In the genomic region with DNA sequence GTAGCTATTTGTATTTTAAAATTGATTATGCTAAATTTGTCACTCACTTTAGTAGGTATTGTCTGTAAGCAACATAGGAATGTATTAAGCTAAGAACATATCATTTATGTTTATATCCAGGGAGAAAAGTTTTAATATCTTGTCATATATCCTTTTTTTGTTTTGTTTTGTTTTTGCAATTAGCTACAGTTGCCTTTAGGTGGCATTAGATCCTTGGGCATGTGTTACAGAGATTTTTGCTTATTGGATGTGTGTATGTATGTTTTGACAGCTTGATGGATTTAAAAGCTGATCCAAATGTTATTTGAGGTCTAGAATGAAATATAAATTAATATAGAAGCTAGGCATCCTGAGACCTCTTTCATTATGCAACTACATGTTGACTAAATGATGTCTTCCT, we compare ENCODE assay signal across 9 cellular contexts. TPM values are rescaled to one million over a fixed set of nuclear protein-coding genes. Genes with fewer than 3 reads are reported as not detected.
DNase-seq lines count a peak whose midpoint lies in the region; ATAC-seq, FAIRE-seq and TF ChIP-seq lines count a peak whose summit lies in the region.
"Had no signal": no experiment of that assay in that cellular context is flagged by ENCODE, and none has a peak within 500 bp of the region (broad histone marks: within the 10 kb centered on the region; RNA-seq: fewer than 3 reads in every experiment).

No MANE protein-coding gene starts in this region.

- no peak overlapping the region for H2AFZ ChIP-seq in GM12878 (ENCODE audit: control insufficient read depth, low read depth, low read length)

- H3K9ac ChIP-seq in GM12878 (ENCODE audit: control insufficient read depth, insufficient read depth, low read length), result no peak overlapping the region

- no peaks in the 10 kb centered on the region for H3K27me3 ChIP-seq in GM12878 (replicated peaks in 1 of 2; ENCODE audit: control insufficient read depth in 2 of 2, insufficient read depth in 2 of 2, low read length in 1 of 2)
- H3K27me3 ChIP-seq in lower lobe of right lung (ENCODE audit: low read depth), result no peaks in the 10 kb centered on the region
- H3K27me3 ChIP-seq: sigmoid colon had no signal

- no peak for TF ChIP-seq EP300 in GM12878 (IDR thresholded peaks at IDR 0.05; ENCODE audit: borderline replicate concordance in 1 of 2, control insufficient read depth in 1 of 2, low read depth in 2 of 2, low read length in 2 of 2)

- peaks cover 3% of the 10 kb centered on the region; the same call in 1 of the 2 replicates for H3K4me1 ChIP-seq in GM12878 (ENCODE audit: control insufficient read depth, insufficient read depth, low read length)
- no peaks in the 10 kb centered on the region for H3K4me1 ChIP-seq in lower lobe of right lung
- H3K4me1 ChIP-seq: sigmoid colon had no signal

- H3K79me2 ChIP-seq in GM12878 (ENCODE audit: control insufficient read depth, insufficient read depth, low read length), result no peaks in the 10 kb centered on the region

- intact Hi-C loops in GM12878 (cut with micrococcal nuclease; ENCODE audit: unreplicated experiment), result loop anchor here (1.0 kb wide), 2 partner anchors 61 to 341 kb away; no protein-coding TSS in a partner anchor
- intact Hi-C loops in lower lobe of right lung (cut with DNase I), result no loop called here

- SMC1A ChIA-PET in GM12878 (lab: Charles Lee; ENCODE audit: uncharacterized antibody, unreplicated experiment), result interaction anchor here (0.7 to 3.8 kb wide), 25 partner anchors 13 to 401 kb away, joined by 3 to 38 read pairs (median 4); no protein-coding TSS in a partner anchor

- CTCF ChIA-PET in GM12878 (lab: Yijun Ruan, JAX), result interaction anchor here (0.7 to 3.6 kb wide), 22 partner anchors 9 to 672 kb away, joined by 3 to 61 read pairs (median 4); no protein-coding TSS in a partner anchor

- RAD21 ChIA-PET in GM12878 (lab: Charles Lee; ENCODE audit: unreplicated experiment), result interaction anchor here (0.7 to 3.7 kb wide), 17 partner anchors 13 to 409 kb away, joined by 3 to 31 read pairs (median 3); no protein-coding TSS in a partner anchor

- ATAC-seq in GM12878, result 0 out of 3 replicates have a peak, but pooled peaks have one; percentile 46
- no peak for ATAC-seq in lower lobe of right lung
- no peak for ATAC-seq in GM18907 (IDR thresholded peaks at IDR 0.05; ENCODE audit: unreplicated experiment)
- ATAC-seq in HG03095 (IDR thresholded peaks at IDR 0.05; ENCODE audit: unreplicated experiment), result no peak

- no peak for TF ChIP-seq POLR2A in GM12878 (IDR thresholded peaks at IDR 0.05; ENCODE audit: low read depth, low read length)

- H3K4me2 ChIP-seq in GM12878 (ENCODE audit: control insufficient read depth, insufficient read depth), result no peak overlapping the region

- H3K4me3 ChIP-seq in HFF-Myc (replicated peaks; ENCODE audit: low read depth, low read length) (no peak overlapping the region), GM12878 (no peak overlapping the region), lower lobe of right lung (no peak overlapping the region)
- H3K4me3 ChIP-seq: sigmoid colon had no signal

- H3K36me3 ChIP-seq in GM12878 (ENCODE audit: control insufficient read depth in 2 of 2, insufficient read depth in 2 of 2, low read length in 1 of 2), result no peaks in the 10 kb centered on the region
- no peaks in the 10 kb centered on the region for H3K36me3 ChIP-seq in lower lobe of right lung
- H3K36me3 ChIP-seq: sigmoid colon had no signal

- peak; percentile 25 for FAIRE-seq in D721Med (lab: Jason Lieb, UNC)
- FAIRE-seq in GM12878 (lab: Jason Lieb, UNC), result peak; percentile 74

- H3K27ac ChIP-seq in GM12878 (ENCODE audit: control insufficient read depth, insufficient read depth), result no peak overlapping the region
- H3K27ac ChIP-seq in lower lobe of right lung, result no peak overlapping the region
- H3K27ac ChIP-seq: sigmoid colon had no signal

- POLR2A ChIA-PET in GM12878 (lab: Charles Lee), result interaction anchor here (0.5 to 1.0 kb wide), 2 partner anchors 42 to 400 kb away, joined by 3 to 4 read pairs; no protein-coding TSS in a partner anchor

- DNase-seq in D721Med (ENCODE audit: insufficient read length, low spot score) (no peak), HFF-Myc (ENCODE audit: extremely low read depth, low read depth) (no peak), GM12878 (ENCODE audit: low read depth, low spot score) (no peak), lower lobe of right lung (no peak), NCI-H2029 treated with DMSO at 0.1 percent for 48 hours (lab: John Stamatoyannopoulos, UW) (no peak), NOMO-1 treated with dmso at 0.1 percent for 144 hours (lab: John Stamatoyannopoulos, UW; ENCODE audit: unreplicated experiment) (no peak)
- DNase-seq: sigmoid colon had no signal

- TF ChIP-seq CTCF in D721Med (IDR thresholded peaks at IDR 0.05; ENCODE audit: insufficient read depth, missing control alignments) (peak; percentile 74), HFF-Myc (IDR thresholded peaks at IDR 0.05; ENCODE audit: low read depth, low read length, missing control alignments) (peak; percentile 49), GM12878 (IDR thresholded peaks at IDR 0.05 in 2 of 3, conservative IDR thresholded peaks at IDR 0.05 in 1 of 3; ENCODE audit: control insufficient read depth in 2 of 3, extremely low read depth in 1 of 3, insufficient read depth in 1 of 3, low read depth in 3 of 3, low read length in 3 of 3) (peak; percentile 45 to 59 (median 50); a peak in 5 of 6 replicates), lower lobe of right lung (IDR thresholded peaks at IDR 0.05) (peak; percentile 41)

- no peaks in the 10 kb centered on the region for H4K20me1 ChIP-seq in GM12878 (ENCODE audit: control insufficient read depth, insufficient read depth)

- H3K9me3 ChIP-seq in GM12878 (replicated peaks; ENCODE audit: control insufficient read depth, insufficient read depth, low read length), result no peaks in the 10 kb centered on the region; the same call in 2 of the 3 replicates
- H3K9me3 ChIP-seq in lower lobe of right lung, result no peaks in the 10 kb centered on the region
- H3K9me3 ChIP-seq: sigmoid colon had no signal

- no TSS peak for BruUV-seq in GM12878 (replicated peaks; lab: Mats Ljungman, UMichigan)

- peak; percentile 88 for TF ChIP-seq RAD21 in GM12878 (IDR thresholded peaks at IDR 0.05; ENCODE audit: insufficient read depth, low read depth, low read length)

- in situ Hi-C loops in GM12878 (cut with MboI), result no loop called here

TF ChIP-seq in GM12878, 131 proteins besides CTCF, POLR2A, EP300 and RAD21:
- TF ChIP-seq SMC3 (IDR thresholded peaks at IDR 0.05; ENCODE audit: borderline replicate concordance, low read length) (peak; percentile 55; the same call in 1 of the 2 replicates), MTA2 (IDR thresholded peaks at IDR 0.05; ENCODE audit: low read depth) (no peak)

RNA-seq across cellular contexts. Expression of a gene that starts 36.1 kb away (rescaled TPM):
- total RNA-seq in GM12878 (2013; cell fraction: nucleolus; rRNA removed), result 119 and 122 TPM in 2 replicates
- total RNA-seq in GM12878 (2014; rRNA removed), result 14.1 and 15.5 TPM in 2 replicates
- 16.1 and 17.2 TPM in 2 replicates for total RNA-seq in GM12878 (2014; rRNA removed; fragmentation: Illumina TruSeq; extraction: Trizol)
- total RNA-seq in GM12878 (2021), result 21.4 and 22.8 TPM in 2 replicates
- polyA plus RNA-seq in GM12878 (2011; ENCODE audit: low read depth), result 5.8 TPM
- 26.3 and 35.0 TPM in 2 replicates for polyA plus RNA-seq in GM12878 (2011; rRNA removed)
- 12.1 and 13.0 TPM in 2 replicates for polyA plus RNA-seq in GM12878 (2011; cell fraction: cytosol; rRNA removed)
- 40.0 and 42.7 TPM in 2 replicates for polyA plus RNA-seq in GM12878 (2011; cell fraction: nucleus; rRNA removed)
- 8.4 and 9.3 TPM in 2 replicates for polyA plus RNA-seq in GM12878 (2012)
- polyA plus RNA-seq in GM12878 (2014; fragmentation: Illumina TruSeq; extraction: Trizol), result 19.2 and 25.2 TPM in 2 replicates
- 1 to 10 TPM; 2.8 to 4.4 TPM for polyA plus RNA-seq in GM12878 (2014; fragmentation: Nextera tagmentation; extraction: Ambion mirVana)
- polyA plus RNA-seq in GM12878 (2014; rRNA removed), result 10.0 and 13.0 TPM in 2 replicates
- 1 to 10 TPM; 2.2 to 8.3 TPM for polyA plus RNA-seq in GM12878 (2016; fragmentation: Nextera tagmentation; extraction: Ambion mirVana)
- 35.2 and 36.7 TPM in 2 replicates for polyA minus RNA-seq in GM12878 (2011; rRNA and poly(A)+ RNA removed)
- 10.3 and 10.6 TPM in 2 replicates for polyA minus RNA-seq in GM12878 (2011; cell fraction: cytosol; rRNA and poly(A)+ RNA removed)
- 39.0 and 66.1 TPM in 2 replicates for polyA minus RNA-seq in GM12878 (2011; cell fraction: nucleus; rRNA and poly(A)+ RNA removed)
- 53.4 TPM for total RNA-seq in lower lobe of right lung
